Comparison of ENCODE assay signal across 28 cellular contexts in the genomic region with DNA sequence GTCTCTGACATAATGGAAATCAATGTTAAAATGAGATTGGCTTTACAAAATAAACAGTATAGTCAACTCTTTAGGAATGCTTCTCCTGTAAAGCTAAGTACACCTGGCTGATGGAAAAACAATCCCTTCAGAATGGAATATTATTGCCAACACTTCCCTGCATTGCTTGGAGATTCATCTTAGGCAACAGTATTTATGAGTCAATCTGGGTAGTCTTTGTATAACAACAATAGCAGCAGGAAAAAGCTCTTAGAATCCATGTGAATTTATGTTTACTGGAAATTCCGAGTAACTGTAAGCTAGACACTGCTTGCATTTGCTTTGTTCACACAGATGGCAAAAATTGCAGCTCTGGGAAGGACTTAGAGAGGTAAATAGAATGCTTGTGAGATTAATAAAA.
"Had no signal": no experiment of that assay in that cellular context is flagged by ENCODE, and none has a peak within 500 bp of the region (broad histone marks: within the 10 kb centered on the region; RNA-seq: fewer than 3 reads in every experiment).

No MANE protein-coding gene starts in this region.

- DNase-seq: hypothalamus; immature natural killer cell; kidney; left colon; lower lobe of right lung; mammary epithelial cell; mesenchymal stem cell; naive B cell; natural killer cell; nephron progenitor cell; ovary; retina; right cardiac atrium; stimulated activated CD4-positive, alpha-beta T cell treated with anti-CD3 and anti-CD28 coated beads, Interleukin-12 subunit alpha, Interleukin-12 subunit beta, amount 100 ng/mL, for 4 hours; stimulated activated CD4-positive, alpha-beta T cell treated with anti-CD3 and anti-CD28 coated beads, Interleukin-15, amount 100 ng/mL, for 24 hours; stimulated activated CD4-positive, alpha-beta T cell treated with anti-CD3 and anti-CD28 coated beads, Interleukin-2, amount 100 ng/mL, for 24 hours; stimulated activated CD4-positive, alpha-beta T cell treated with anti-CD3 and anti-CD28 coated beads, Interleukin-4, amount 100 ng/mL, for 1 hour; stimulated activated naive B cell treated with anti-CD40 and anti-IgM and Interleukin-4, amounts not matched to agents 10 μg/mL and 1 μg/mL and 100 μg/mL, for 72 hours; stimulated activated naive CD8-positive, alpha-beta T cell treated with anti-CD3 and anti-CD28 coated beads, Interleukin-15, Interleukin-2, amounts not matched to agents 100 U/mL and 50 U/mL, for 24 hours; stomach; testis; thyroid gland; transverse colon had no signal

- H3K36me3 ChIP-seq: left lung, lower lobe of right lung, ovary, stomach, thyroid gland, transverse colon, upper lobe of left lung had no signal

- ATAC-seq: left colon; left lung; lower lobe of right lung; natural killer cell; right cardiac atrium; sciatic nerve; stimulated activated naive B cell treated with anti-CD40 and anti-IgM and Interleukin-4, amounts not matched to agents 10 μg/mL and 1 μg/mL and 100 μg/mL, for 72 hours; stimulated activated naive CD8-positive, alpha-beta T cell treated with anti-CD3 and anti-CD28 coated beads, Interleukin-15, Interleukin-2, amounts not matched to agents 100 U/mL and 50 U/mL, for 24 hours had no signal

- H3K4me1 ChIP-seq: left lung, lower lobe of right lung, stomach, testis, transverse colon, upper lobe of left lung had no signal

- H3K27ac ChIP-seq: left lung, lower lobe of right lung, ovary, stomach, testis, thyroid gland, transverse colon, upper lobe of left lung had no signal

- H3K27me3 ChIP-seq: left lung, ovary, stomach, testis, thyroid gland, transverse colon, upper lobe of left lung had no signal

- H3K4me3 ChIP-seq: left lung, lower lobe of right lung, ovary, skin epidermis, stomach, testis, thyroid gland, transverse colon, upper lobe of left lung had no signal

- FAIRE-seq: islet of Langerhans, kidney had no signal
